8 cellular contexts compared by ENCODE assay signal in genomic region chr17:64661981-64662773, GRCh38. TPM values are rescaled to one million over a fixed set of nuclear protein-coding genes. Genes with fewer than 3 reads are reported as not detected.
DNase-seq lines count a peak whose midpoint lies in the region; ATAC-seq, FAIRE-seq and TF ChIP-seq lines count a peak whose summit lies in the region.

TSS of gene SMURF2 (minus strand) at chr17:64662307. CDS start at chr17:64661880, 427 bp downstream.

- intact Hi-C loops in HepG2 (cut with micrococcal nuclease; ENCODE audit: unreplicated experiment): loop anchor here (5.0 kb wide), 3 partner anchors 75 to 155 kb away; partner anchors contain the start of genes CEP95 and DDX5

- H3K4me3 ChIP-seq in AG04450 (ENCODE audit: low read depth, low read length) (peak within 1 kb of the TSS; percentile 85), HepG2 (replicated peaks in 1 of 3; ENCODE audit: insufficient read depth in 1 of 3, low read depth in 2 of 3, low read length in 3 of 3) (peak within 1 kb of the TSS; percentile 87 to 94 (median 90))

- no peak for FAIRE-seq in HepG2 (lab: Jason Lieb, UNC)

- H3K27me3 ChIP-seq in AG04450 (ENCODE audit: control insufficient read depth, insufficient read depth, low read length): no peaks in the 10 kb centered on the region
- H3K27me3 ChIP-seq in HepG2 (ENCODE audit: control insufficient read depth in 1 of 2, insufficient read depth in 2 of 2, low read length in 2 of 2): no peaks in the 10 kb centered on the region

- CTCF ChIA-PET in AG04450 (lab: Charles Lee): interaction anchor here (0.6 kb wide), 1 partner anchor 13 kb away, joined by 3 read pairs; no protein-coding TSS in a partner anchor
- CTCF ChIA-PET in activated CD4-positive, alpha-beta T cell treated with anti-CD3 and anti-CD28 coated beads, Interleukin-2, amount 10 ng/mL, durations not matched to agents 7 days and 5 days (lab: Charles Lee): interaction anchor here (1.0 kb wide), 2 partner anchors 15 to 51 kb away, joined by 3 to 4 read pairs; no protein-coding TSS in a partner anchor
- CTCF ChIA-PET in HepG2 (lab: Yijun Ruan, JAX; ENCODE audit: low intra/inter-chr PET ratio, low total read pairs): no interaction called here

- H3K27ac ChIP-seq in AG04450 (ENCODE audit: low read depth, low read length) (peak within 1 kb of the TSS; percentile 65), HepG2 (ENCODE audit: extremely low read length, insufficient read depth, low read length) (peak within 1 kb of the TSS; percentile 70)

- peak within 1 kb of the TSS; percentile 95 for H3K27ac Mint-ChIP-seq in activated CD4-positive, alpha-beta T cell treated with anti-CD3 and anti-CD28 coated beads, Interleukin-2, amount 10 ng/mL, durations not matched to agents 7 days and 5 days

- H3K27me3 Mint-ChIP-seq in activated CD4-positive, alpha-beta T cell treated with anti-CD3 and anti-CD28 coated beads, Interleukin-2, amount 10 ng/mL, durations not matched to agents 7 days and 5 days: no peaks in the 10 kb centered on the region

- H3K9me3 ChIP-seq in AG04450 (ENCODE audit: control insufficient read depth, insufficient read depth, low read length): no peaks in the 10 kb centered on the region
- no peaks in the 10 kb centered on the region for H3K9me3 ChIP-seq in HepG2 (ENCODE audit: low read length)

- under 1% methylated on average over 34 of the region's 94 CpGs for WGBS in HepG2 (ENCODE audit: low lambda C conversion rate)

- no TSS peak for BruUV-seq in HepG2 (replicated peaks; lab: Mats Ljungman, UMichigan)

- POLR2A ChIA-PET in AG04450 (lab: Yijun Ruan, JAX): interaction anchor here (0.5 to 1.6 kb wide), 4 partner anchors 18 to 456 kb away, joined by 3 to 19 read pairs (median 3); no protein-coding TSS in a partner anchor
- POLR2A ChIA-PET in activated CD4-positive, alpha-beta T cell treated with anti-CD3 and anti-CD28 coated beads, Interleukin-2, amount 10 ng/mL, durations not matched to agents 7 days and 5 days (lab: Charles Lee): interaction anchor here (0.6 kb wide), 1 partner anchor 47 kb away, joined by 3 read pairs; no protein-coding TSS in a partner anchor
- POLR2A ChIA-PET in HepG2 (lab: Yijun Ruan, JAX): interaction anchor here (0.6 to 2.8 kb wide), 9 partner anchors 8 to 156 kb away, joined by 3 to 18 read pairs (median 4); partner anchors contain the start of genes CEP95 and DDX5

- peak; percentile 72 for ATAC-seq in GM18519 (IDR thresholded peaks at IDR 0.05; ENCODE audit: low FRiP score, unreplicated experiment)
- peak; percentile 89 for ATAC-seq in HG03039 (IDR thresholded peaks at IDR 0.05; ENCODE audit: unreplicated experiment)
- peak; percentile 79 for ATAC-seq in HepG2

- no peaks in the 10 kb centered on the region for H3K9me3 Mint-ChIP-seq in activated CD4-positive, alpha-beta T cell treated with anti-CD3 and anti-CD28 coated beads, Interleukin-2, amount 10 ng/mL, durations not matched to agents 7 days and 5 days

- H3K79me2 ChIP-seq in HepG2 (ENCODE audit: insufficient read depth, low read length): peaks cover 42% of the 10 kb centered on the region

- in situ Hi-C loops in HepG2 (cut with HindIII; ENCODE audit: extremely low pct_ligation_motif_present, low pct_unique_long_range_greater_than_20kb): no loop called here

- H3K9ac ChIP-seq in HepG2 (ENCODE audit: insufficient read depth, low read depth, low read length): peak within 1 kb of the TSS; percentile 79

- TF ChIP-seq POLR2A in HepG2 (IDR thresholded peaks at IDR 0.05; ENCODE audit: insufficient read depth in 1 of 2, low read depth in 2 of 2, low read length in 2 of 2): peak; percentile 82 to 91

- peaks cover 4% of the 10 kb centered on the region for H3K36me3 Mint-ChIP-seq in activated CD4-positive, alpha-beta T cell treated with anti-CD3 and anti-CD28 coated beads, Interleukin-2, amount 10 ng/mL, durations not matched to agents 7 days and 5 days (ENCODE audit: low read depth)

- H2AFZ ChIP-seq in HepG2 (ENCODE audit: low read length): peak within 1 kb of the TSS; percentile 72

- TF ChIP-seq EP300 in HepG2 (IDR thresholded peaks at IDR 0.05; ENCODE audit: low read depth in 2 of 2, low read length in 2 of 2) (no peak), HepG2 (CRISPR knock-in tag; IDR thresholded peaks at IDR 0.05; ENCODE audit: borderline replicate concordance) (no peak)

- H3K4me1 Mint-ChIP-seq in activated CD4-positive, alpha-beta T cell treated with anti-CD3 and anti-CD28 coated beads, Interleukin-2, amount 10 ng/mL, durations not matched to agents 7 days and 5 days: peaks cover 32% of the 10 kb centered on the region

- peaks cover 5% of the 10 kb centered on the region; the same call in 1 of the 2 replicates for H4K20me1 ChIP-seq in HepG2 (ENCODE audit: insufficient read depth, low read length)

- TF ChIP-seq RAD21 in HepG2 (CRISPR knock-in tag; IDR thresholded peaks at IDR 0.05): peak; percentile 32

- no peak for DNase-seq in AG04450 (ENCODE audit: low read depth, low spot score)
- peak; percentile 38 for DNase-seq in NCI-H2196 treated with DMSO at 0.1 percent for 48 hours (lab: John Stamatoyannopoulos, UW; ENCODE audit: unreplicated experiment)
- peak; percentile 83 for DNase-seq in activated CD4-positive, alpha-beta T cell treated with anti-CD3 and anti-CD28 coated beads, Interleukin-2, amount 10 ng/mL, durations not matched to agents 7 days and 5 days
- DNase-seq in dedifferentiated amniotic fluid mesenchymal stem cell (ENCODE audit: extremely low spot score): peak; percentile 46
- peak; percentile 56 for DNase-seq in HepG2 (ENCODE audit: low spot score)
- peak; percentile 74 for DNase-seq in stimulated activated CD4-positive, alpha-beta T cell treated with anti-CD3 and anti-CD28 coated beads, Interleukin-4, amount 100 ng/mL, for 1 hour

- no peaks in the 10 kb centered on the region for H3K36me3 ChIP-seq in HepG2 (replicated peaks in 1 of 2; ENCODE audit: control insufficient read depth in 1 of 2, insufficient read depth in 2 of 2, low read length in 2 of 2)

- peaks cover 49% of the 10 kb centered on the region for H3K4me1 ChIP-seq in HepG2 (ENCODE audit: insufficient read depth, low read length)

- H3K4me3 Mint-ChIP-seq in activated CD4-positive, alpha-beta T cell treated with anti-CD3 and anti-CD28 coated beads, Interleukin-2, amount 10 ng/mL, durations not matched to agents 7 days and 5 days: peak within 1 kb of the TSS; percentile 94

- H3K4me2 ChIP-seq in HepG2 (ENCODE audit: low read depth, low read length): peak within 1 kb of the TSS; percentile 95

- TF ChIP-seq CTCF in AG04450 (IDR thresholded peaks at IDR 0.05; ENCODE audit: low read depth, low read length): no peak
- no peak for TF ChIP-seq CTCF in HepG2 (CRISPR knock-in tag; IDR thresholded peaks at IDR 0.05)

TF ChIP-seq in HepG2, 621 proteins besides CTCF, POLR2A, EP300 and RAD21 (continues in another document):
- TF ChIP-seq ZNF746 (CRISPR knock-in tag; IDR thresholded peaks at IDR 0.05) (0 out of 2 replicates have a peak, but pooled peaks have one; percentile 24), TOE1 (CRISPR knock-in tag; IDR thresholded peaks at IDR 0.05) (no peak), MIER3 (CRISPR knock-in tag; IDR thresholded peaks at IDR 0.05; ENCODE audit: borderline replicate concordance) (no peak), FOXC1 (CRISPR knock-in tag; IDR thresholded peaks at IDR 0.05; ENCODE audit: borderline replicate concordance) (no peak)
- TF ChIP-seq, protein P1, sequence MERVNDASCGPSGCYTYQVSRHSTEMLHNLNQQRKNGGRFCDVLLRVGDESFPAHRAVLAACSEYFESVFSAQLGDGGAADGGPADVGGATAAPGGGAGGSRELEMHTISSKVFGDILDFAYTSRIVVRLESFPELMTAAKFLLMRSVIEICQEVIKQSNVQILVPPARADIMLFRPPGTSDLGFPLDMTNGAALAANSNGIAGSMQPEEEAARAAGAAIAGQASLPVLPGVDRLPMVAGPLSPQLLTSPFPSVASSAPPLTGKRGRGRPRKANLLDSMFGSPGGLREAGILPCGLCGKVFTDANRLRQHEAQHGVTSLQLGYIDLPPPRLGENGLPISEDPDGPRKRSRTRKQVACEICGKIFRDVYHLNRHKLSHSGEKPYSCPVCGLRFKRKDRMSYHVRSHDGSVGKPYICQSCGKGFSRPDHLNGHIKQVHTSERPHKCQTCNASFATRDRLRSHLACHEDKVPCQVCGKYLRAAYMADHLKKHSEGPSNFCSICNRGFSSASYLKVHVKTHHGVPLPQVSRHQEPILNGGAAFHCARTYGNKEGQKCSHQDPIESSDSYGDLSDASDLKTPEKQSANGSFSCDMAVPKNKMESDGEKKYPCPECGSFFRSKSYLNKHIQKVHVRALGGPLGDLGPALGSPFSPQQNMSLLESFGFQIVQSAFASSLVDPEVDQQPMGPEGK (CRISPR knock-in tag; IDR thresholded peaks at IDR 0.05): peak; percentile 35; the same call in 1 of the 2 replicates

RNA-seq across cellular contexts. Expression of gene SMURF2, which starts in this region (rescaled TPM):
- polyA plus RNA-seq in AG04450 (2011; rRNA removed): 130 and 147 TPM in 2 replicates
- polyA minus RNA-seq in AG04450 (2011; rRNA and poly(A)+ RNA removed): 207 and 286 TPM in 2 replicates
- 10 to 100 TPM; 17.4 to 18.2 TPM for total RNA-seq in activated CD4-positive, alpha-beta T cell treated with anti-CD3 and anti-CD28 coated beads, Interleukin-2, amount 10 ng/mL, durations not matched to agents 7 days and 5 days
- 24.3 and 29.3 TPM in 2 replicates for total RNA-seq in HepG2 (2016; rRNA removed; fragmentation: Illumina TruSeq; extraction: Trizol)
- total RNA-seq in HepG2 (2016; cell fraction: cytosol; rRNA removed; fragmentation: Illumina TruSeq; extraction: Trizol; ENCODE audit: low read depth): 9.8 and 12.5 TPM in 2 replicates
- 23.1 and 28.2 TPM in 2 replicates for total RNA-seq in HepG2 (2016; cell fraction: insoluble cytoplasmic fraction; rRNA removed; fragmentation: Illumina TruSeq; extraction: Trizol)
- 16.9 and 17.9 TPM in 2 replicates for total RNA-seq in HepG2 (2016; cell fraction: membrane; rRNA removed; fragmentation: Illumina TruSeq; extraction: Trizol)
- 23.0 and 24.2 TPM in 2 replicates for total RNA-seq in HepG2 (2016; cell fraction: nucleus; rRNA removed; fragmentation: Illumina TruSeq; extraction: Trizol)
- 12.9 and 14.9 TPM in 2 replicates for polyA plus RNA-seq in HepG2 (2011; rRNA removed)
- 6.7 and 10.4 TPM in 2 replicates for polyA plus RNA-seq in HepG2 (2011; cell fraction: cytosol; rRNA removed)
- polyA plus RNA-seq in HepG2 (2011; cell fraction: nucleus; rRNA removed): 10.2 and 12.2 TPM in 2 replicates
- 13.3 and 15.9 TPM in 2 replicates for polyA plus RNA-seq in HepG2 (2012)
- polyA plus RNA-seq in HepG2 (2016; cell fraction: cytosol; fragmentation: Illumina TruSeq; extraction: Trizol; ENCODE audit: low read depth): 1.3 and 1.5 TPM in 2 replicates
- polyA plus RNA-seq in HepG2 (2016; cell fraction: insoluble cytoplasmic fraction; fragmentation: Illumina TruSeq; extraction: Trizol; ENCODE audit: low read depth): 20.3 and 21.2 TPM in 2 replicates
- 5.1 and 5.8 TPM in 2 replicates for polyA plus RNA-seq in HepG2 (2016; cell fraction: membrane; fragmentation: Illumina TruSeq; extraction: Trizol; ENCODE audit: low read depth)
- 24.6 and 25.3 TPM in 2 replicates for polyA plus RNA-seq in HepG2 (2016; cell fraction: nucleus; fragmentation: Illumina TruSeq; extraction: Trizol; ENCODE audit: insufficient read depth, low read depth)
- 16.0 and 18.1 TPM in 2 replicates for polyA minus RNA-seq in HepG2 (2011; rRNA and poly(A)+ RNA removed; ENCODE audit: low replicate concordance)
- polyA minus RNA-seq in HepG2 (2011; cell fraction: cytosol; rRNA and poly(A)+ RNA removed): 14.9 and 18.5 TPM in 2 replicates
- polyA minus RNA-seq in HepG2 (2011; cell fraction: nucleus; rRNA and poly(A)+ RNA removed): 28.2 and 34.3 TPM in 2 replicates
